In the genomic region with DNA sequence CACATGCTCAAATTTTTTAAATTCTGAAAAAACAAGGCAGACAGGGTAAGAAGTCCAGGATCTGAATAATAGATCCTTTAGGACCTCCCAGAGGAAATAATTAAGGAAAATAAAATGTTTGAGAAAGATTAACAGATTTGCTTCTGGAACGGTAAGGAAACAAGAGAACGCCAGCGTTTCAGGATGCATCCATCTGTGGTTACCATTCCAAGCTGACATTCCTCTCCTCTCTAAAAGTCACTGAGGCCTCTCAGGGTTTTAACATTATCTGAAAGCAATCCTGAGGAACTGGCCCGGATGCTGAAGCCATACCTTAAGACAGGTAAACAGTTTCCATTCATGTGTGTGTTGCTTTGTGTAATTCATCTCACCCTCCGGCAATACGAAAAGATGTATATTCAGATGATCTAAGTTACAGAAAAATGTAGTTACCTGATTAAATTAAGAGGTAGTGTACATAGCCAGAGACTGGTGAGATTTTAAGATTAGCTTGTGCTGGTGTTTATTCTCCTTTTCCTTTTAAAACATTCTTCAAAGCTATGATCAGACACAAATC, we compare ENCODE assay signal across 1 cellular context.
TF ChIP-seq lines count a peak whose summit lies in the region.

No MANE protein-coding gene starts in this region.

TF ChIP-seq in WTC11, 78 proteins besides CTCF, POLR2A, EP300 and RAD21 (continued from another document):
- TF ChIP-seq, protein P1, sequence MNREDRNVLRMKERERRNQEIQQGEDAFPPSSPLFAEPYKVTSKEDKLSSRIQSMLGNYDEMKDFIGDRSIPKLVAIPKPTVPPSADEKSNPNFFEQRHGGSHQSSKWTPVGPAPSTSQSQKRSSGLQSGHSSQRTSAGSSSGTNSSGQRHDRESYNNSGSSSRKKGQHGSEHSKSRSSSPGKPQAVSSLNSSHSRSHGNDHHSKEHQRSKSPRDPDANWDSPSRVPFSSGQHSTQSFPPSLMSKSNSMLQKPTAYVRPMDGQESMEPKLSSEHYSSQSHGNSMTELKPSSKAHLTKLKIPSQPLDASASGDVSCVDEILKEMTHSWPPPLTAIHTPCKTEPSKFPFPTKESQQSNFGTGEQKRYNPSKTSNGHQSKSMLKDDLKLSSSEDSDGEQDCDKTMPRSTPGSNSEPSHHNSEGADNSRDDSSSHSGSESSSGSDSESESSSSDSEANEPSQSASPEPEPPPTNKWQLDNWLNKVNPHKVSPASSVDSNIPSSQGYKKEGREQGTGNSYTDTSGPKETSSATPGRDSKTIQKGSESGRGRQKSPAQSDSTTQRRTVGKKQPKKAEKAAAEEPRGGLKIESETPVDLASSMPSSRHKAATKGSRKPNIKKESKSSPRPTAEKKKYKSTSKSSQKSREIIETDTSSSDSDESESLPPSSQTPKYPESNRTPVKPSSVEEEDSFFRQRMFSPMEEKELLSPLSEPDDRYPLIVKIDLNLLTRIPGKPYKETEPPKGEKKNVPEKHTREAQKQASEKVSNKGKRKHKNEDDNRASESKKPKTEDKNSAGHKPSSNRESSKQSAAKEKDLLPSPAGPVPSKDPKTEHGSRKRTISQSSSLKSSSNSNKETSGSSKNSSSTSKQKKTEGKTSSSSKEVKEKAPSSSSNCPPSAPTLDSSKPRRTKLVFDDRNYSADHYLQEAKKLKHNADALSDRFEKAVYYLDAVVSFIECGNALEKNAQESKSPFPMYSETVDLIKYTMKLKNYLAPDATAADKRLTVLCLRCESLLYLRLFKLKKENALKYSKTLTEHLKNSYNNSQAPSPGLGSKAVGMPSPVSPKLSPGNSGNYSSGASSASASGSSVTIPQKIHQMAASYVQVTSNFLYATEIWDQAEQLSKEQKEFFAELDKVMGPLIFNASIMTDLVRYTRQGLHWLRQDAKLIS (CRISPR knock-in tag; IDR thresholded peaks at IDR 0.05; ENCODE audit: borderline replicate concordance): no peak
- no peak for TF ChIP-seq JAZF1 (CRISPR knock-in tag; IDR thresholded peaks at IDR 0.05)
- TF ChIP-seq TEAD1 (CRISPR knock-in tag; IDR thresholded peaks at IDR 0.05): no peak
- TF ChIP-seq FOXK1 (CRISPR knock-in tag; IDR thresholded peaks at IDR 0.05): no peak
- TF ChIP-seq ZNF138 (CRISPR knock-in tag; conservative IDR thresholded peaks at IDR 0.05): no peak
TF ChIP-seq in WTC11: peak in this region for 0.
